In the genomic region with DNA sequence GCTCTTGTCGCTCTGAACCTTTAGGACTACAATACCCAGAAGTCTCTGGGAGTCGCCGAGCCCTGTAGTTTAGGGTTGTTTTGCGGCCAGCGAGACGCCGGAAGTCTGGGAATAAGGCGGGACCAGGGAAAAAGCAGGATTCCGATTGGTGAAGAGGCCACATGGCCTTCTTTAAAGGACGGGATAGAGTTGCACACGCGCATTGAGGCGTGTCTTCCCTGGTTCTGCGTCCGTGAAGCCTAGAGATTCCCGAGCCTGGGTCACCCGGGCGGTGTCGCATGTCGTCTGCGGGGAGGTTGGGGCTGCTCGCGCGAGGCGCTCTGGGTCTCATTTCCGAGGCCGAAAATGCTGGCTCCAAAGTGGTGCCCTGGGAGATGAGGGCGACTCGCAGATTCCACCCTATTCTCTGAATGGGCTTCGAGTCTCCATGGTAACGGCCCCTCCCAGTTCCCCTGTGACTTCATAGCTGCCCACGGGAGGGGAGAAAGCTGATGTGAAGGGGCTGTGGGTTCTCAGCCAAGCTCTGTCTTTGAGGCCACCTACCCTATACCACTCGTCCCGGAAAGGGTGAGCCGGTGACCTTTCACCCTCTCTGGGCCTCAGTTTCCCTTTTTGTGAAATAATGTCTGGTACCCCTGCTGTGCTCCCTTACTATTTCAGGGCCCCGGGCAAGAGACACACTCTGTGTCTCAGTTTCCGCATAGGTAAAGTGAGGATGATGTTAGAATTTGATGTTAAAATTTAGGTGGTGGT, we compare ENCODE assay signal across 8 cellular contexts. TPM values are rescaled to one million over a fixed set of nuclear protein-coding genes. Genes with fewer than 3 reads are reported as not detected.
DNase-seq lines count a peak whose midpoint lies in the region; ATAC-seq and TF ChIP-seq lines count a peak whose summit lies in the region.

No MANE protein-coding gene starts in this region.

- peaks cover 29% of the 10 kb centered on the region for H3K4me1 Mint-ChIP-seq in activated T-cell treated with anti-CD3 and anti-CD28 coated beads, Interleukin-2, amount 50 U/mL, for 24 hours (ENCODE audit: low read depth)

- H3K9me3 Mint-ChIP-seq in activated T-cell treated with anti-CD3 and anti-CD28 coated beads, Interleukin-2, amount 50 U/mL, for 24 hours: peaks cover 5% of the 10 kb centered on the region

- intact Hi-C loops in PC-3 (cut with micrococcal nuclease): loop anchor here (1.0 kb wide), 1 partner anchor 174 kb away; a partner anchor contains a TSS

- TF ChIP-seq POLR2A in erythroblast (IDR thresholded peaks at IDR 0.05; ENCODE audit: low read length): peak; percentile 58

- peaks cover 37% of the 10 kb centered on the region for H3K36me3 Mint-ChIP-seq in activated T-cell treated with anti-CD3 and anti-CD28 coated beads, Interleukin-2, amount 50 U/mL, for 24 hours (ENCODE audit: low read depth)

- TF ChIP-seq CTCF in PC-3 (conservative IDR thresholded peaks at IDR 0.05; ENCODE audit: low read depth, low read length): no peak

- peaks cover 7% of the 10 kb centered on the region; the same call in 1 of the 2 replicates for H3K27me3 ChIP-seq in PC-3 (ENCODE audit: low read length)

- H3K4me2 ChIP-seq in PC-3 (ENCODE audit: low read length): peak overlapping the region; percentile 85

- CTCF ChIA-PET in PC-3 (lab: Charles Lee): interaction anchor here (0.6 to 2.1 kb wide), 2 partner anchors 18 to 63 kb away, joined by 12 to 26 read pairs; no protein-coding TSS in a partner anchor

- peak overlapping the region; percentile 82 for H3K4me3 Mint-ChIP-seq in activated T-cell treated with anti-CD3 and anti-CD28 coated beads, Interleukin-2, amount 50 U/mL, for 24 hours

- peaks cover 4% of the 10 kb centered on the region for H3K79me2 ChIP-seq in PC-3 (ENCODE audit: low read length)

- peak overlapping the region; percentile 81 for H3K27ac ChIP-seq in PC-3 (ENCODE audit: low read length)

- peak; percentile 71 for ATAC-seq in GM21717 (IDR thresholded peaks at IDR 0.05; ENCODE audit: unreplicated experiment)
- peak; percentile 90 for ATAC-seq in PC-3

- H3K4me3 ChIP-seq in Jurkat, Clone E6-1 (ENCODE audit: low read length): peak overlapping the region; percentile 90
- H3K4me3 ChIP-seq in PC-3 (ENCODE audit: low read length): peak overlapping the region; percentile 72

- peak; percentile 90 for DNase-seq in DMS153 treated with DMSO at 0.1 percent for 48 hours (lab: John Stamatoyannopoulos, UW; ENCODE audit: unreplicated experiment)
- peak; percentile 98 for DNase-seq in Jurkat, Clone E6-1 (ENCODE audit: low read depth, low spot score)
- peak; percentile 99 for DNase-seq in PC-3
- DNase-seq in activated T-cell treated with anti-CD3 and anti-CD28 coated beads, Interleukin-2, amount 50 U/mL, for 24 hours: peak; percentile 91
- DNase-seq in erythroblast (lab: John Stamatoyannopoulos, UW): peak; percentile 98
- DNase-seq in mucosa of gallbladder (ENCODE audit: low spot score): peak; percentile 98
- DNase-seq in stimulated activated CD8-positive, alpha-beta memory T cell treated with anti-CD3 and anti-CD28 coated beads, Interleukin-4, amount 100 ng/mL, for 24 hours (ENCODE audit: low read depth): peak; percentile 81

- H3K36me3 ChIP-seq in PC-3 (ENCODE audit: low read depth, low read length): no peaks in the 10 kb centered on the region

- no peaks in the 10 kb centered on the region for H3K27me3 Mint-ChIP-seq in activated T-cell treated with anti-CD3 and anti-CD28 coated beads, Interleukin-2, amount 50 U/mL, for 24 hours

- H3K9ac ChIP-seq in PC-3 (ENCODE audit: low read length): peak overlapping the region; percentile 85

- no peaks in the 10 kb centered on the region for H4K20me1 ChIP-seq in PC-3 (ENCODE audit: low read length)

- H3K27ac Mint-ChIP-seq in activated T-cell treated with anti-CD3 and anti-CD28 coated beads, Interleukin-2, amount 50 U/mL, for 24 hours: peak overlapping the region; percentile 100

- POLR2A ChIA-PET in PC-3 (lab: Charles Lee; ENCODE audit: unreplicated experiment): interaction anchor here (0.6 kb wide), 2 partner anchors 145 to 668 kb away, joined by 4 read pairs; no protein-coding TSS in a partner anchor

- H3K9me3 ChIP-seq in PC-3 (ENCODE audit: low read length): no peaks in the 10 kb centered on the region

- H3K9me2 ChIP-seq in PC-3 (replicated peaks; ENCODE audit: low read length): no peaks in the 10 kb centered on the region

- TSS peak; percentile 84 for BruUV-seq in PC-3 (replicated peaks; lab: Mats Ljungman, UMichigan)

- no peaks in the 10 kb centered on the region for H3F3A ChIP-seq in PC-3 (ENCODE audit: low read length, unreplicated experiment)

- H2AFZ ChIP-seq in PC-3 (ENCODE audit: low read length): peak overlapping the region; percentile 91

- H3K4me1 ChIP-seq in PC-3 (ENCODE audit: insufficient read depth, low read length): peaks cover 11% of the 10 kb centered on the region

RNA-seq across cellular contexts. Expression of a gene that starts 0.6 kb away (rescaled TPM):
- 11.4 TPM for polyA plus RNA-seq in Jurkat, Clone E6-1 (2012; ENCODE audit: insufficient read depth, insufficient read length)
- total RNA-seq in PC-3 (2014; rRNA removed): 17.2 and 23.7 TPM in 2 replicates
- 10.7 TPM for total RNA-seq in mucosa of gallbladder

RNA-seq across cellular contexts. Expression of a gene that starts 42.7 kb away (rescaled TPM):
- not detected for polyA plus RNA-seq in Jurkat, Clone E6-1 (2012; ENCODE audit: insufficient read depth, insufficient read length)
- total RNA-seq in PC-3 (2014; rRNA removed): not detected in 2 replicates
- not detected for total RNA-seq in mucosa of gallbladder

Comparison
In these comparisons a context has a peak if more than half of its experiments do, and no peak if none do; other contexts are left out.
1. Peak in every context shown above with its lines: DNase-seq, ATAC-seq, H3K4me3 ChIP-seq and H3K27ac ChIP-seq.